ENCODE assay signal across 8 cellular contexts in the genomic region with DNA sequence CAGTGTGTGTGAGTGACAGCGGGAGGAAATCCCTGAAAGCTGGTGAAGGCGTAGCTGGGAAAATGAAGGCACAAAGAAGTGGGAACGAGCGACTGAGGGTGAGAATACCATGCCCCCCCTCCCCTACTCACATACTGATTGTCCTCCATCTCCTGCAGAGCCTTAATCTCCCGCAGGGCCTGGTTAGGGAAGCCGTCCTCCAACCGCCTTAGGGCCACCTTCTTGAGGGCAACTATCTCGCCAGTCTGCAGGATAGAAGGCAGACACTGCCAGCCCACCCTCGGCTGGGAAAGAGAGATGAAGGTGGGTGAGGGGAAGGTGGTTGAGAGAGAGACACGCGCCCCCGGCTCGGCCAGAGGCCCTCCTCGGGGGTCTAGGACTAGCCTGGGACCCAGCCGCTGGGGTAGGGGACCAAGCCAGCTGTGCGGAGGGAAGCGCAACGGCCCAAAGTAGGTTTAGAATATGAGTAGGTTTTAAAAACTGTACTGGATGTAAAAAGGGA. TPM values are rescaled to one million over a fixed set of nuclear protein-coding genes. Genes with fewer than 3 reads are reported as not detected.
DNase-seq lines count a peak whose midpoint lies in the region; ATAC-seq and TF ChIP-seq lines count a peak whose summit lies in the region.

No MANE protein-coding gene starts in this region.

- intact Hi-C loops in sciatic nerve (cut with DNase I), result no loop called here

- peak overlapping the region; percentile 92 for H3K4me3 Mint-ChIP-seq in T-helper 1 cell treated with Interleukin-12 subunit alpha and Interleukin-12 subunit beta and Interleukin-4 antibody, amounts not matched to agents 30 μg/mL and 1 μg/mL, for 36 hours

- H3K4me1 Mint-ChIP-seq in T-helper 1 cell treated with Interleukin-12 subunit alpha and Interleukin-12 subunit beta and Interleukin-4 antibody, amounts not matched to agents 30 μg/mL and 1 μg/mL, for 36 hours (ENCODE audit: low read depth), result peaks cover 10% of the 10 kb centered on the region

- no peaks in the 10 kb centered on the region for H3K9me3 Mint-ChIP-seq in T-helper 1 cell treated with Interleukin-12 subunit alpha and Interleukin-12 subunit beta and Interleukin-4 antibody, amounts not matched to agents 30 μg/mL and 1 μg/mL, for 36 hours

- TF ChIP-seq CTCF in foreskin fibroblast (IDR thresholded peaks at IDR 0.05; ENCODE audit: low read depth, low read length), result no peak

- peaks cover 2% of the 10 kb centered on the region for H3K36me3 Mint-ChIP-seq in T-helper 1 cell treated with Interleukin-12 subunit alpha and Interleukin-12 subunit beta and Interleukin-4 antibody, amounts not matched to agents 30 μg/mL and 1 μg/mL, for 36 hours (ENCODE audit: low read depth)

- peak; percentile 53 for ATAC-seq in GM21786 (IDR thresholded peaks at IDR 0.05; ENCODE audit: unreplicated experiment)
- ATAC-seq in sciatic nerve, result peak; percentile 14
- no peak for ATAC-seq in HG02610 (IDR thresholded peaks at IDR 0.05; ENCODE audit: unreplicated experiment)
- ATAC-seq in HG02981 (IDR thresholded peaks at IDR 0.05; ENCODE audit: unreplicated experiment), result no peak
- ATAC-seq in GM18498 (IDR thresholded peaks at IDR 0.05; ENCODE audit: unreplicated experiment), result no peak

- peak overlapping the region; percentile 91 for H3K27ac Mint-ChIP-seq in T-helper 1 cell treated with Interleukin-12 subunit alpha and Interleukin-12 subunit beta and Interleukin-4 antibody, amounts not matched to agents 30 μg/mL and 1 μg/mL, for 36 hours

- H3K27me3 Mint-ChIP-seq in T-helper 1 cell treated with Interleukin-12 subunit alpha and Interleukin-12 subunit beta and Interleukin-4 antibody, amounts not matched to agents 30 μg/mL and 1 μg/mL, for 36 hours (ENCODE audit: low read depth), result peaks cover 8% of the 10 kb centered on the region

- H3K4me3 ChIP-seq in foreskin fibroblast (ENCODE audit: low read depth in 1 of 2, low read length in 2 of 2), result peak overlapping the region; percentile 59 to 78

- DNase-seq in foreskin fibroblast (peak in 1 of 2 donors; percentile 30), sciatic nerve (ENCODE audit: low spot score) (peak; percentile 60), NCI-H1048 (lab: John Stamatoyannopoulos, UW) (no peak)

RNA-seq across cellular contexts. Expression of gene CDK20, which starts 0.5 kb away (rescaled TPM):
- total RNA-seq in sciatic nerve, result 9.0 TPM

RNA-seq across cellular contexts. Expression of gene SPATA31C1, which starts 56.1 kb away (rescaled TPM):
- total RNA-seq in sciatic nerve, result not detected

Comparison
In these comparisons a context has a peak if more than half of its experiments do, and no peak if none do; other contexts are left out.
1. ATAC-seq: peak in GM21786 (single experiment) and sciatic nerve (single experiment); none in HG02610 (single experiment), HG02981 (single experiment) and GM18498 (single experiment).